In the genomic region with DNA sequence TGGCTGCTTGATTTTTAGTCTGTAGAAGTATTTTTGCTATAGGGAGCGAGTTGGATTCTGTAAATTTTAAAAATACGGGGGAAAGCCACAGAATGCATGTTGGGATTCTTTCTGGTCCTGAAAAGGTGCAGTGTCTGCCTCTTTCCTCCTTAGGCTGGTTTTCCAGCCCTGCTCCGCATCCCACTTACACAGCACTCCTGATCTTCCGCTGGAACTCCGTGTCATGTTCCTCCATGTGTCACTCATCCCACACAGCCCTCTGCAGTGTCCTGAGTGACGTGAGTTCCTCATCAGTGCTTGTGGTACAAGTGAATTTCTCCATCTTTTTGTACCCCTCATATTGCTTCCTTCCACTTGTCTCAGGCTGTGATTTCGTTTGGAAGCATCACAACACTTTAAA, we compare ENCODE assay signal across 25 cellular contexts.
"Had no signal": no experiment of that assay in that cellular context is flagged by ENCODE, and none has a peak within 500 bp of the region (broad histone marks: within the 10 kb centered on the region; RNA-seq: fewer than 3 reads in every experiment).

No MANE protein-coding gene starts in this region.

- H3K27me3 ChIP-seq: neutrophil, pancreas, right lobe of liver, sigmoid colon, stomach, thyroid gland, tibial nerve, upper lobe of left lung, vagina had no signal

- H3K27me3 Mint-ChIP-seq: natural killer cell treated with Interleukin-12 subunit alpha and Interleukin-12 subunit beta and Interleukin-15 and Interleukin-18, amount 100 ng/mL, for 72 hours; stimulated activated naive B cell treated with anti-CD40 and anti-IgM and Interleukin-4, amounts not matched to agents 10 μg/mL and 1 μg/mL and 100 μg/mL, for 72 hours; stimulated activated naive CD8-positive, alpha-beta T cell treated with anti-CD3 and anti-CD28 coated beads, Interleukin-15, Interleukin-2, amounts not matched to agents 100 ng/mL and 50 ng/mL, for 24 hours had no signal

- H3K9me3 ChIP-seq: neutrophil, pancreas, prostate gland, right lobe of liver, sigmoid colon, stomach, thoracic aorta, thyroid gland, tibial nerve, upper lobe of left lung, vagina had no signal

- H3K27ac ChIP-seq: neutrophil, pancreas, prostate gland, right lobe of liver, sigmoid colon, stomach, thoracic aorta, thyroid gland, tibial nerve, upper lobe of left lung, vagina had no signal

- DNase-seq: nephron progenitor cell; pancreas; right cardiac atrium; right lobe of liver; sigmoid colon; small intestine; stimulated activated CD4-positive, alpha-beta T cell treated with anti-CD3 and anti-CD28 coated beads, Interleukin-15, amount 100 ng/mL, for 24 hours; stimulated activated CD4-positive, alpha-beta T cell treated with anti-CD3 and anti-CD28 coated beads, Interleukin-2, amount 100 ng/mL, for 24 hours; stimulated activated CD4-positive, alpha-beta T cell treated with anti-CD3 and anti-CD28 coated beads, Interleukin-2, amount 100 ng/mL, for 48 hours; stimulated activated CD4-positive, alpha-beta T cell treated with anti-CD3 and anti-CD28 coated beads, Interleukin-4, amount 100 ng/mL, for 24 hours; stimulated activated naive B cell treated with anti-CD40 and anti-IgM and Interleukin-4, amounts not matched to agents 10 μg/mL and 1 μg/mL and 100 μg/mL, for 72 hours; stimulated activated naive CD4-positive, alpha-beta T cell treated with Interleukin-2 at 50 U/mL for 16 hours; stomach; thyroid gland; trophoblast cell; upper lobe of left lung had no signal

- H3K9me3 Mint-ChIP-seq: natural killer cell treated with Interleukin-12 subunit alpha and Interleukin-12 subunit beta and Interleukin-15 and Interleukin-18, amount 100 ng/mL, for 72 hours; nephron progenitor cell; neural crest cell; stimulated activated effector memory CD8-positive, alpha-beta T cell treated with anti-CD3 and anti-CD28 coated beads, Interleukin-12 subunit alpha, Interleukin-12 subunit beta, amount 100 ng/mL, for 72 hours; stimulated activated naive B cell treated with anti-CD40 and anti-IgM and Interleukin-4, amounts not matched to agents 10 μg/mL and 1 μg/mL and 100 μg/mL, for 72 hours; stimulated activated naive CD8-positive, alpha-beta T cell treated with anti-CD3 and anti-CD28 coated beads, Interleukin-15, Interleukin-2, amounts not matched to agents 100 ng/mL and 50 ng/mL, for 24 hours had no signal

- H3K27ac Mint-ChIP-seq: natural killer cell treated with Interleukin-12 subunit alpha and Interleukin-12 subunit beta and Interleukin-15 and Interleukin-18, amount 100 ng/mL, for 72 hours; nephron progenitor cell; stimulated activated effector memory CD8-positive, alpha-beta T cell treated with anti-CD3 and anti-CD28 coated beads, Interleukin-12 subunit alpha, Interleukin-12 subunit beta, amount 100 ng/mL, for 72 hours; stimulated activated naive B cell treated with anti-CD40 and anti-IgM and Interleukin-4, amounts not matched to agents 10 μg/mL and 1 μg/mL and 100 μg/mL, for 72 hours; stimulated activated naive CD8-positive, alpha-beta T cell treated with anti-CD3 and anti-CD28 coated beads, Interleukin-15, Interleukin-2, amounts not matched to agents 100 ng/mL and 50 ng/mL, for 24 hours had no signal

- H3K4me1 ChIP-seq: pancreas, right lobe of liver had no signal

- H3K4me3 Mint-ChIP-seq: natural killer cell treated with Interleukin-12 subunit alpha and Interleukin-12 subunit beta and Interleukin-15 and Interleukin-18, amount 100 ng/mL, for 72 hours; nephron progenitor cell; neural crest cell; stimulated activated effector memory CD8-positive, alpha-beta T cell treated with anti-CD3 and anti-CD28 coated beads, Interleukin-12 subunit alpha, Interleukin-12 subunit beta, amount 100 ng/mL, for 72 hours; stimulated activated naive B cell treated with anti-CD40 and anti-IgM and Interleukin-4, amounts not matched to agents 10 μg/mL and 1 μg/mL and 100 μg/mL, for 72 hours; stimulated activated naive CD8-positive, alpha-beta T cell treated with anti-CD3 and anti-CD28 coated beads, Interleukin-15, Interleukin-2, amounts not matched to agents 100 ng/mL and 50 ng/mL, for 24 hours had no signal

- ATAC-seq: natural killer cell treated with Interleukin-12 subunit alpha and Interleukin-12 subunit beta and Interleukin-15 and Interleukin-18, amount 100 ng/mL, for 72 hours; pancreas; right cardiac atrium; right lobe of liver; stimulated activated effector memory CD8-positive, alpha-beta T cell treated with anti-CD3 and anti-CD28 coated beads, Interleukin-12 subunit alpha, Interleukin-12 subunit beta, amount 100 ng/mL, for 72 hours; stimulated activated naive B cell treated with anti-CD40 and anti-IgM and Interleukin-4, amounts not matched to agents 10 μg/mL and 1 μg/mL and 100 μg/mL, for 72 hours had no signal
